11 cellular contexts compared by ENCODE assay signal in the genomic region with DNA sequence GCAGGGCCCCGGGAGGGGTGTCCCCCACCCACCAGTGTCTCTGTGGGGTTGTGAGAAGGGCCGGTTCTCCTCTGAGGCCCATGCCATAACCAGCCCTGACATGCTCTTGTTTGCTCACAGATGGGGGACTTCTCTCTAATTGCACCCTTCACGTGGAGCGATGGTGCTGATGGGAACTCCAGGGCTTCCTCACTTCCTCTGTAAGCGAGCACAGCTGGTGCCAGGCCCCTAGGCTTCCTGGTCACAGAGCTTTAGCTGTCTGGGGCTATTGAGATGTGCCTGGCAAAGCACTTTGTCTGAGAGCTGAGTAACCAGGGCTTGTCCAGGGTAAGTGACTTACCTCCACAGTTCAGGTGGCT. TPM values are rescaled to one million over a fixed set of nuclear protein-coding genes. Genes with fewer than 3 reads are reported as not detected.
DNase-seq lines count a peak whose midpoint lies in the region; ATAC-seq lines count a peak whose summit lies in the region.
"Had no signal": no experiment of that assay in that cellular context is flagged by ENCODE, and none has a peak within 500 bp of the region (broad histone marks: within the 10 kb centered on the region; RNA-seq: fewer than 3 reads in every experiment).

No MANE protein-coding gene starts in this region.

- H3K18ac ChIP-seq in mesendoderm (ENCODE audit: low read length): no peak overlapping the region

- intact Hi-C loops in activated T-helper 2 cell treated with anti-CD3 and anti-CD28 coated beads, Interferon-gamma antibody, Interleukin-2, Interleukin-4, amounts not matched to agents 10 μg/mL and 5 μg/mL and 100 μg/mL, durations not matched to agents 14 hours and 24 hours and 36 hours (cut with micrococcal nuclease): no loop called here

- peaks cover 0 to 17% (median 10%) of the 10 kb centered on the region in 7 donors for H3K9me3 Mint-ChIP-seq in CD4-positive, CD25-positive, alpha-beta regulatory T cell
- H3K9me3 Mint-ChIP-seq in activated T-helper 2 cell treated with anti-CD3 and anti-CD28 coated beads, Interferon-gamma antibody, Interleukin-2, Interleukin-4, amounts not matched to agents 10 μg/mL and 5 μg/mL and 100 μg/mL, durations not matched to agents 14 hours and 24 hours and 36 hours: peaks cover 31% of the 10 kb centered on the region

- peaks cover 20% of the 10 kb centered on the region for H3K36me3 Mint-ChIP-seq in CD4-positive, CD25-positive, alpha-beta regulatory T cell
- H3K36me3 Mint-ChIP-seq in activated T-helper 2 cell treated with anti-CD3 and anti-CD28 coated beads, Interferon-gamma antibody, Interleukin-2, Interleukin-4, amounts not matched to agents 10 μg/mL and 5 μg/mL and 100 μg/mL, durations not matched to agents 14 hours and 24 hours and 36 hours (ENCODE audit: low read depth): peaks cover 18% of the 10 kb centered on the region

- H3K36me3 ChIP-seq in CD4-positive, CD25-positive, alpha-beta regulatory T cell (ENCODE audit: control insufficient read depth, insufficient read depth, low read length): peaks cover 2% of the 10 kb centered on the region
- H3K36me3 ChIP-seq in mesendoderm (ENCODE audit: control insufficient read depth, insufficient read depth, low read length): no peaks in the 10 kb centered on the region
- H3K36me3 ChIP-seq: neutrophil had no signal

- no peak overlapping the region for H3K9ac ChIP-seq in mesendoderm (ENCODE audit: low read length)
- H3K9ac ChIP-seq: KMS-11 had no signal

- no peak overlapping the region for H2AK5ac ChIP-seq in mesendoderm (ENCODE audit: low read length)

- no peak overlapping the region for H3K4me2 ChIP-seq in mesendoderm (ENCODE audit: low read length)
- H3K4me2 ChIP-seq: KMS-11 had no signal

- H3K23ac ChIP-seq in mesendoderm (ENCODE audit: low read length): no peak overlapping the region

- H3K4ac ChIP-seq in mesendoderm (ENCODE audit: low read depth, low read length): no peak overlapping the region

- peak overlapping the region; percentile 20 to 86 (median 51) for H3K27ac Mint-ChIP-seq in CD4-positive, CD25-positive, alpha-beta regulatory T cell
- peak overlapping the region; percentile 34 for H3K27ac Mint-ChIP-seq in activated T-helper 2 cell treated with anti-CD3 and anti-CD28 coated beads, Interferon-gamma antibody, Interleukin-2, Interleukin-4, amounts not matched to agents 10 μg/mL and 5 μg/mL and 100 μg/mL, durations not matched to agents 14 hours and 24 hours and 36 hours
- H3K27ac Mint-ChIP-seq: dendritic cell treated with granulocyte-macrophage colony-stimulating factor and Interleukin-4, amounts not matched to agents 40 ng/mL and 50 ng/mL, for 4 days had no signal

- H3K9me3 ChIP-seq in CD4-positive, CD25-positive, alpha-beta regulatory T cell (ENCODE audit: control insufficient read depth in 2 of 2, low read length in 2 of 2): peaks cover 8 to 17% of the 10 kb centered on the region in 2 experiments
- H3K9me3 ChIP-seq: neutrophil had no signal

- no peak overlapping the region for H2BK120ac ChIP-seq in mesendoderm (ENCODE audit: low read depth, low read length)

- no peak overlapping the region for H3K4me3 ChIP-seq in CD4-positive, CD25-positive, alpha-beta regulatory T cell (ENCODE audit: low read depth, low read length)
- no peak overlapping the region for H3K4me3 ChIP-seq in mesendoderm (ENCODE audit: low read length)

- DNase-seq in CD4-positive, CD25-positive, alpha-beta regulatory T cell: peak in 1 of 3 donors; percentile 14
- no peak for DNase-seq in activated T-helper 2 cell treated with anti-CD3 and anti-CD28 coated beads, Interferon-gamma antibody, Interleukin-2, Interleukin-4, amounts not matched to agents 10 μg/mL and 5 μg/mL and 100 μg/mL, durations not matched to agents 14 hours and 24 hours and 36 hours (ENCODE audit: low spot score)
- DNase-seq in NOMO-1 treated with DMSO at 0.1 percent for 48 hours (lab: John Stamatoyannopoulos, UW; ENCODE audit: unreplicated experiment): no peak
- no peak for DNase-seq in germinal center (ENCODE audit: low spot score)
- no peak for DNase-seq in mesendoderm
- DNase-seq in activated gamma-delta T cell treated with Interleukin-2 at 50 U/mL for 16 hours: no peak

- H3K56ac ChIP-seq in mesendoderm (ENCODE audit: low read length): no peak overlapping the region

- peaks cover 14% of the 10 kb centered on the region for H3K4me1 ChIP-seq in CD4-positive, CD25-positive, alpha-beta regulatory T cell (ENCODE audit: control insufficient read depth, insufficient read depth, low read length, poor library complexity, severe bottlenecking)
- H3K4me1 ChIP-seq in mesendoderm (ENCODE audit: control insufficient read depth, low read depth, low read length): no peaks in the 10 kb centered on the region

- no peak overlapping the region for H3K27ac ChIP-seq in CD4-positive, CD25-positive, alpha-beta regulatory T cell (ENCODE audit: insufficient read depth, low read length, poor library complexity, severe bottlenecking)
- H3K27ac ChIP-seq in mesendoderm (ENCODE audit: low read depth, low read length): no peak overlapping the region
- H3K27ac ChIP-seq: KMS-11, neutrophil had no signal

- no peak for ATAC-seq in CD4-positive, CD25-positive, alpha-beta regulatory T cell (ENCODE audit: low read depth in 2 of 2)
- ATAC-seq in GM18870 (IDR thresholded peaks at IDR 0.05; ENCODE audit: unreplicated experiment): peak; percentile 53
- peak; percentile 87 for ATAC-seq in HG03442 (IDR thresholded peaks at IDR 0.05; ENCODE audit: unreplicated experiment)

- no peak overlapping the region for H3K4me3 Mint-ChIP-seq in CD4-positive, CD25-positive, alpha-beta regulatory T cell
- no peak overlapping the region for H3K4me3 Mint-ChIP-seq in activated T-helper 2 cell treated with anti-CD3 and anti-CD28 coated beads, Interferon-gamma antibody, Interleukin-2, Interleukin-4, amounts not matched to agents 10 μg/mL and 5 μg/mL and 100 μg/mL, durations not matched to agents 14 hours and 24 hours and 36 hours (ENCODE audit: low read depth)
- H3K4me3 Mint-ChIP-seq: dendritic cell treated with granulocyte-macrophage colony-stimulating factor and Interleukin-4, amounts not matched to agents 40 ng/mL and 50 ng/mL, for 4 days had no signal

- no CpG with 5 or more reads among the region's 5 CpGs for WGBS in mesendoderm (ENCODE audit: extremely low coverage, insufficient coverage, low lambda C conversion rate)

- no peak overlapping the region for H4K8ac ChIP-seq in mesendoderm (ENCODE audit: low read depth, low read length)

- H3K4me1 Mint-ChIP-seq in CD4-positive, CD25-positive, alpha-beta regulatory T cell: peaks cover 15 to 28% (median 19%) of the 10 kb centered on the region in 4 donors
- H3K4me1 Mint-ChIP-seq in activated T-helper 2 cell treated with anti-CD3 and anti-CD28 coated beads, Interferon-gamma antibody, Interleukin-2, Interleukin-4, amounts not matched to agents 10 μg/mL and 5 μg/mL and 100 μg/mL, durations not matched to agents 14 hours and 24 hours and 36 hours (ENCODE audit: low read depth): peaks cover 12% of the 10 kb centered on the region

- no peaks in the 10 kb centered on the region for H3K79me2 ChIP-seq in mesendoderm (ENCODE audit: control insufficient read depth, insufficient read depth, low read length)

- no peaks in the 10 kb centered on the region for H3K27me3 ChIP-seq in CD4-positive, CD25-positive, alpha-beta regulatory T cell (ENCODE audit: control insufficient read depth, insufficient read depth, low read length)
- H3K27me3 ChIP-seq in mesendoderm (ENCODE audit: insufficient read depth, low read length, poor library complexity): no peaks in the 10 kb centered on the region
- H3K27me3 ChIP-seq: neutrophil had no signal

- no peak overlapping the region for H2BK5ac ChIP-seq in mesendoderm (ENCODE audit: low read length)

- H3K27me3 Mint-ChIP-seq in CD4-positive, CD25-positive, alpha-beta regulatory T cell: no peaks in the 10 kb centered on the region
- H3K27me3 Mint-ChIP-seq in activated T-helper 2 cell treated with anti-CD3 and anti-CD28 coated beads, Interferon-gamma antibody, Interleukin-2, Interleukin-4, amounts not matched to agents 10 μg/mL and 5 μg/mL and 100 μg/mL, durations not matched to agents 14 hours and 24 hours and 36 hours (ENCODE audit: low read depth): no peaks in the 10 kb centered on the region
- H3K27me3 Mint-ChIP-seq: dendritic cell treated with granulocyte-macrophage colony-stimulating factor and Interleukin-4, amounts not matched to agents 40 ng/mL and 50 ng/mL, for 4 days had no signal

- H2BK15ac ChIP-seq in mesendoderm (replicated peaks; ENCODE audit: low read depth): no peak overlapping the region

- peaks cover 11% of the 10 kb centered on the region for H3K79me1 ChIP-seq in mesendoderm (ENCODE audit: low read length)

- no peak overlapping the region for H4K5ac ChIP-seq in mesendoderm (ENCODE audit: low read length)

RNA-seq across cellular contexts. Expression of a gene that starts 36.4 kb away (rescaled TPM):
- total RNA-seq in CD4-positive, CD25-positive, alpha-beta regulatory T cell: 29.4 TPM
- polyA plus RNA-seq in CD4-positive, CD25-positive, alpha-beta regulatory T cell: 1 to 10 TPM in 2 of 4 donors, under 1 TPM in 2; 0.37 to 1.3 (median 0.94) TPM
- total RNA-seq in activated T-helper 2 cell treated with anti-CD3 and anti-CD28 coated beads, Interferon-gamma antibody, Interleukin-2, Interleukin-4, amounts not matched to agents 10 μg/mL and 5 μg/mL and 100 μg/mL, durations not matched to agents 14 hours and 24 hours and 36 hours: 24.6 and 24.8 TPM in 2 replicates
- 6.5 TPM for polyA plus RNA-seq in mesendoderm (2013, experiment 1 of 2)
- 7.1 TPM for polyA plus RNA-seq in mesendoderm (2013, experiment 2 of 2)

Comparison
In these comparisons a context has a peak if more than half of its experiments do, and no peak if none do; other contexts are left out.
1. ATAC-seq: peak in GM18870 (single experiment) and HG03442 (single experiment); none in CD4-positive, CD25-positive, alpha-beta regulatory T cell (0 of 2).